ENCODE assay signal across 20 cellular contexts in the genomic region with DNA sequence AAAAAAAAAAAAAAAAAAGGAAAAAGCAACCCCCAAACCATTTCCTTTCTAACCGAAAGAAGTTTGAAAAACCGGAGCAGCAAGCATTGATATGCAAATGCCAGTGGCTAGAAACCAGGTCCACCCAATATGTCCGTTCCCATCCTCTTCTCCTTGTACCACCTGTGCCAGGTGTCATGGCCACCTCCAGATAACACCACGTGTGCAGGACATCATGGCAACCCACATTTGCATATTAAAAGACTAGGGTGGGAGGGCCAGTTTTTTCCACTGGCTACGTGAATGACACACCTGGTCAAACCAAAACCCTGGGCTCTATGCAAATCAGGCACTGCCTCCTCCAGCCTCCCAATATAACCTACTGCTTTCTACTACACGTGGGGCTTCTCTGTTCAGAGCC.
DNase-seq lines count a peak whose midpoint lies in the region; ATAC-seq lines count a peak whose summit lies in the region.
"Had no signal": no experiment of that assay in that cellular context is flagged by ENCODE, and none has a peak within 500 bp of the region (broad histone marks: within the 10 kb centered on the region; RNA-seq: fewer than 3 reads in every experiment).

No MANE protein-coding gene starts in this region.

- DNase-seq in NCI-H146 (lab: John Stamatoyannopoulos, UW) (peak; percentile 5), NCI-H146 treated with DMSO at 0.1 percent for 48 hours (lab: John Stamatoyannopoulos, UW; ENCODE audit: unreplicated experiment) (no peak), iPS DF 4.7 (ENCODE audit: extremely low read depth, low spot score) (peak; percentile 64), NCI-H1694 (lab: John Stamatoyannopoulos, UW) (no peak)
- DNase-seq: activated gamma-delta T cell treated with Interleukin-2 at 50 U/mL for 16 hours; aorta; Calu3; erythroblast; foreskin melanocyte; KBM-7; left cardiac atrium; NCI-H2081; NCI-H510A; nephron progenitor cell; SHP77; stimulated activated CD4-positive, alpha-beta T cell treated with anti-CD3 and anti-CD28 coated beads, Interleukin-2, amount 100 ng/mL, for 48 hours had no signal

- ATAC-seq in GM21529 (IDR thresholded peaks at IDR 0.05; ENCODE audit: unreplicated experiment) (peak; percentile 30), HG03354 (IDR thresholded peaks at IDR 0.05; ENCODE audit: poor library complexity, severe bottlenecking, unreplicated experiment) (peak; percentile 47), GM19463 (IDR thresholded peaks at IDR 0.05; ENCODE audit: unreplicated experiment) (no peak), HG02678 (IDR thresholded peaks at IDR 0.05; ENCODE audit: unreplicated experiment) (no peak)
- ATAC-seq: left cardiac atrium had no signal

Comparison
In these comparisons a context has a peak if more than half of its experiments do, and no peak if none do; other contexts are left out.
1. DNase-seq: peak in NCI-H146 (single experiment) and iPS DF 4.7 (single experiment); none in NCI-H146 treated with DMSO at 0.1 percent for 48 hours (single experiment) and NCI-H1694 (single experiment).
2. ATAC-seq: peak in GM21529 (single experiment) and HG03354 (single experiment); none in GM19463 (single experiment) and HG02678 (single experiment).